Comparison of ENCODE assay signal across 8 cellular contexts in the genomic region with DNA sequence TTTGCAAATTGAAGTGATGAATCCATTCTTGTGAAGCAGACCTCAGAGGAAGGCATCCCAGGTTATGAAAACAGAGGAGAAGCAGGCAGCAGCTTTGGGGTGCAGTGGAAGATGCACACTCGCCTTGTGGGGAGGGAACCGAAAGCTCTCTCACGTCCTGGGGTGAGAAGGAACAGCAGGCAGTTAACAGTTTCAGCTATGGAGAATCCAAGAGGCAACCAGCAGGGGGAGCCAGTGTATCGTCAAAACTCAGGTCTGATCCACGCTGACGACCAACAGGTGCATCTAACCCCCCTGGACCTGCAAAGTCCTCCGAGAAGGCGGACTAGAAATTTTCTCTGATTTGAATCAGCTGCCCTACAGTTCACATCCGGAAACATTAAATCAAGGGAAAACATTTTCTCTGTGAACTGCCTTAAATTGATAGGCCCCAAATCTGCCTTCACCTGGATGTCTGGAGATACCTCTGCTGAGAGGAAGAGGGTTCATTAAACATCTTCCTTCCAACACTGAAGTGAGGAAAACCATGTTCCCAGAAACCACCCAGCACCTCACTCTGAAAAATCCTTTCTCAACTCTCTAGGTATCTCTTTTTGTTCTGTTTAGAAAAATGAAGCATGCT.
A peak's percentile ranks its signal among the peaks of the same experiment; 100 is the strongest.
DNase-seq lines count a peak whose midpoint lies in the region; ATAC-seq, FAIRE-seq and TF ChIP-seq lines count a peak whose summit lies in the region.

No MANE protein-coding gene starts in this region.

- BruUV-seq in endothelial cell of umbilical vein (replicated peaks; lab: Mats Ljungman, UMichigan) = no TSS peak

- no peak overlapping the region for H3K4me2 ChIP-seq in endothelial cell of umbilical vein (ENCODE audit: insufficient read depth, low read length)

- peak; percentile 84 for ATAC-seq in GM19328 (IDR thresholded peaks at IDR 0.05; ENCODE audit: unreplicated experiment)
- peak; percentile 79 for ATAC-seq in HG03280 (IDR thresholded peaks at IDR 0.05; ENCODE audit: unreplicated experiment)
- peak; percentile 79 for ATAC-seq in activated CD8-positive, alpha-beta T cell treated with anti-CD3 and anti-CD28 coated beads, Interleukin-2, amount 10 ng/mL, durations not matched to agents 7 days and 5 days
- peak; percentile 82 for ATAC-seq in mucosa of descending colon
- ATAC-seq in stimulated activated naive CD8-positive, alpha-beta T cell treated with anti-CD3 and anti-CD28 coated beads, Interleukin-15, Interleukin-2, amounts not matched to agents 100 U/mL and 50 U/mL, for 24 hours = peak; percentile 45

- peaks cover 7 to 30% of the 10 kb centered on the region in 2 donors for H3K27me3 Mint-ChIP-seq in CD4-positive, alpha-beta memory T cell
- peaks cover 3% of the 10 kb centered on the region for H3K27me3 Mint-ChIP-seq in activated CD8-positive, alpha-beta T cell treated with anti-CD3 and anti-CD28 coated beads, Interleukin-2, amount 10 ng/mL, durations not matched to agents 7 days and 5 days (ENCODE audit: low read depth)

- dilution Hi-C loops in endothelial cell of umbilical vein (cut with MboI; ENCODE audit: extremely low pct_ligation_motif_present, low sequenced_read_pairs) = no loop called here

- no peak overlapping the region for H3K27ac ChIP-seq in CD4-positive, alpha-beta memory T cell (ENCODE audit: low read depth, low read length)
- no peak overlapping the region for H3K27ac ChIP-seq in endothelial cell of umbilical vein (ENCODE audit: insufficient read depth, low read depth, low read length)

- H3K4me1 Mint-ChIP-seq in CD4-positive, alpha-beta memory T cell = peaks cover 0 to 8% (median 7%) of the 10 kb centered on the region in 4 donors
- peaks cover 11% of the 10 kb centered on the region for H3K4me1 Mint-ChIP-seq in activated CD8-positive, alpha-beta T cell treated with anti-CD3 and anti-CD28 coated beads, Interleukin-2, amount 10 ng/mL, durations not matched to agents 7 days and 5 days (ENCODE audit: low read depth)

- no peaks in the 10 kb centered on the region for H3K4me1 ChIP-seq in CD4-positive, alpha-beta memory T cell (ENCODE audit: insufficient read depth, low read length)
- H3K4me1 ChIP-seq in endothelial cell of umbilical vein (ENCODE audit: control insufficient read depth, extremely low read depth, insufficient read depth, low read length) (peaks cover 15% of the 10 kb centered on the region), mucosa of descending colon (ENCODE audit: low read depth) (no peaks in the 10 kb centered on the region)

- no peaks in the 10 kb centered on the region for H3K9me1 ChIP-seq in endothelial cell of umbilical vein (replicated peaks; ENCODE audit: control insufficient read depth, extremely low read depth, insufficient read depth, low read length)

- no peaks in the 10 kb centered on the region for H4K20me1 ChIP-seq in endothelial cell of umbilical vein (replicated peaks; ENCODE audit: control insufficient read depth, extremely low read depth, insufficient read depth, low read length)

- intact Hi-C loops in CD4-positive, alpha-beta memory T cell (cut with micrococcal nuclease) = loop anchor here (1.0 kb wide), 1 partner anchor 115 kb away; no protein-coding TSS in a partner anchor
- intact Hi-C loops in endothelial cell of umbilical vein (cut with micrococcal nuclease) (loop anchor here (1.0 to 5.0 kb wide), 4 partner anchors 50 to 264 kb away; no protein-coding TSS in a partner anchor), mucosa of descending colon (cut with DNase I, micrococcal nuclease) (loop anchor here in 1 of 2 donors (5.0 kb wide), 1 partner anchor 114 kb away; no protein-coding TSS in a partner anchor)

- H3K27ac Mint-ChIP-seq in CD4-positive, alpha-beta memory T cell = no peak overlapping the region
- no peak overlapping the region for H3K27ac Mint-ChIP-seq in activated CD8-positive, alpha-beta T cell treated with anti-CD3 and anti-CD28 coated beads, Interleukin-2, amount 10 ng/mL, durations not matched to agents 7 days and 5 days

- H3K4me3 ChIP-seq in CD4-positive, alpha-beta memory T cell (ENCODE audit: low read length in 2 of 2) = no peak overlapping the region
- H3K4me3 ChIP-seq in endothelial cell of umbilical vein (replicated peaks in 1 of 3; ENCODE audit: insufficient read depth in 1 of 3, low read depth in 1 of 3, low read length in 3 of 3) (no peak overlapping the region), mucosa of descending colon (no peak overlapping the region)

- H3K9me3 Mint-ChIP-seq in CD4-positive, alpha-beta memory T cell = no peaks in the 10 kb centered on the region
- H3K9me3 Mint-ChIP-seq in activated CD8-positive, alpha-beta T cell treated with anti-CD3 and anti-CD28 coated beads, Interleukin-2, amount 10 ng/mL, durations not matched to agents 7 days and 5 days (ENCODE audit: insufficient read depth) = no peaks in the 10 kb centered on the region

- TF ChIP-seq CTCF in endothelial cell of umbilical vein (IDR thresholded peaks at IDR 0.05; ENCODE audit: extremely low read depth in 1 of 2, insufficient read depth in 1 of 2, low read depth in 1 of 2, low read length in 2 of 2) (peak; percentile 80 to 85), mucosa of descending colon (IDR thresholded peaks at IDR 0.05) (peak; percentile 15)

- H2AFZ ChIP-seq in endothelial cell of umbilical vein (ENCODE audit: low read depth, low read length) = no peak overlapping the region

- H3K9me3 ChIP-seq in CD4-positive, alpha-beta memory T cell (ENCODE audit: control insufficient read depth in 1 of 2, low read length in 2 of 2) = no peaks in the 10 kb centered on the region
- H3K9me3 ChIP-seq in endothelial cell of umbilical vein (replicated peaks; ENCODE audit: control insufficient read depth, insufficient read depth, low read length) (no peaks in the 10 kb centered on the region), mucosa of descending colon (no peaks in the 10 kb centered on the region)

- no peaks in the 10 kb centered on the region for H3K79me2 ChIP-seq in endothelial cell of umbilical vein (ENCODE audit: control insufficient read depth, insufficient read depth, low read length)

- H3K4me3 Mint-ChIP-seq in CD4-positive, alpha-beta memory T cell = peak overlapping the region in 1 of 8 donors; percentile 3
- H3K4me3 Mint-ChIP-seq in activated CD8-positive, alpha-beta T cell treated with anti-CD3 and anti-CD28 coated beads, Interleukin-2, amount 10 ng/mL, durations not matched to agents 7 days and 5 days = no peak overlapping the region

- no peak overlapping the region for H3K9ac ChIP-seq in endothelial cell of umbilical vein (replicated peaks; ENCODE audit: extremely low read depth, insufficient read depth, low read length)

- H3K36me3 ChIP-seq in CD4-positive, alpha-beta memory T cell (ENCODE audit: insufficient read depth, low read length) = no peaks in the 10 kb centered on the region
- H3K36me3 ChIP-seq in endothelial cell of umbilical vein (ENCODE audit: control insufficient read depth in 2 of 2, extremely low read depth in 1 of 2, insufficient read depth in 2 of 2, low read length in 2 of 2) (no peaks in the 10 kb centered on the region), mucosa of descending colon (ENCODE audit: low read depth) (no peaks in the 10 kb centered on the region)

- POLR2A ChIA-PET in CD4-positive, alpha-beta memory T cell (lab: Charles Lee; ENCODE audit: partially characterized antibody) = no interaction called here
- POLR2A ChIA-PET in activated CD8-positive, alpha-beta T cell treated with anti-CD3 and anti-CD28 coated beads, Interleukin-2, amount 10 ng/mL, durations not matched to agents 7 days and 5 days (lab: Charles Lee) = no interaction called here
- POLR2A ChIA-PET in endothelial cell of umbilical vein (lab: Charles Lee) = no interaction called here

- H3K36me3 Mint-ChIP-seq in CD4-positive, alpha-beta memory T cell = no peaks in the 10 kb centered on the region
- H3K36me3 Mint-ChIP-seq in activated CD8-positive, alpha-beta T cell treated with anti-CD3 and anti-CD28 coated beads, Interleukin-2, amount 10 ng/mL, durations not matched to agents 7 days and 5 days (ENCODE audit: low read depth) = no peaks in the 10 kb centered on the region

- peak; percentile 50 for FAIRE-seq in endothelial cell of umbilical vein (lab: Jason Lieb, UNC)

- no peak for TF ChIP-seq POLR2A in endothelial cell of umbilical vein (IDR thresholded peaks at IDR 0.05; ENCODE audit: low read depth, low read length)

- DNase-seq in CD4-positive, alpha-beta memory T cell = peak in 3 of 5 donors; percentile 16 to 24 (median 19)
- DNase-seq in NCI-H748 treated with DMSO at 0.1 percent for 48 hours (lab: John Stamatoyannopoulos, UW) (peak; percentile 55), endothelial cell of umbilical vein (ENCODE audit: low read depth, low spot score) (peak; percentile 64), mucosa of descending colon (peak in 2 of 3 donors; percentile 69 to 88)
- DNase-seq in activated CD8-positive, alpha-beta T cell treated with anti-CD3 and anti-CD28 coated beads, Interleukin-2, amount 10 ng/mL, durations not matched to agents 7 days and 5 days = peak; percentile 80
- DNase-seq in stimulated activated naive CD8-positive, alpha-beta T cell treated with anti-CD3 and anti-CD28 coated beads, Interleukin-15, Interleukin-2, amounts not matched to agents 100 U/mL and 50 U/mL, for 24 hours = peak; percentile 81

- no peaks in the 10 kb centered on the region for H3K27me3 ChIP-seq in CD4-positive, alpha-beta memory T cell (ENCODE audit: insufficient read depth, low read length)
- no peaks in the 10 kb centered on the region for H3K27me3 ChIP-seq in endothelial cell of umbilical vein (ENCODE audit: control insufficient read depth in 2 of 2, insufficient read depth in 2 of 2, low read length in 2 of 2)

- CTCF ChIA-PET in CD4-positive, alpha-beta memory T cell (lab: Charles Lee; ENCODE audit: partially characterized antibody) = interaction anchor here (1.1 to 1.7 kb wide), 3 partner anchors 14 to 114 kb away, joined by 4 to 10 read pairs (median 6); no protein-coding TSS in a partner anchor
- CTCF ChIA-PET in activated CD8-positive, alpha-beta T cell treated with anti-CD3 and anti-CD28 coated beads, Interleukin-2, amount 10 ng/mL, durations not matched to agents 7 days and 5 days (lab: Charles Lee) = interaction anchor here (0.7 to 2.5 kb wide), 10 partner anchors 9 to 253 kb away, joined by 3 to 17 read pairs (median 4); no protein-coding TSS in a partner anchor
- CTCF ChIA-PET in endothelial cell of umbilical vein (lab: Charles Lee) = interaction anchor here (0.6 to 5.3 kb wide), 32 partner anchors 8 to 1818 kb away, joined by 3 to 102 read pairs (median 4); no protein-coding TSS in a partner anchor

TF ChIP-seq in endothelial cell of umbilical vein, 7 proteins besides CTCF, POLR2A, EP300 and RAD21:
- TF ChIP-seq EZH2 (IDR thresholded peaks at IDR 0.05; ENCODE audit: borderline replicate concordance, low read depth, low read length, severe bottlenecking) (no peak), POLR2AphosphoS5 (IDR thresholded peaks at IDR 0.05; ENCODE audit: insufficient read depth, low read depth, low read length) (no peak), MYC (IDR thresholded peaks at IDR 0.05; ENCODE audit: low read depth, low read length) (no peak)

Comparison
In these comparisons a context has a peak if more than half of its experiments do, and no peak if none do; other contexts are left out.
1. DNase-seq: peak in every context shown above with its lines; median percentile 81 in stimulated activated naive CD8-positive, alpha-beta T cell treated with anti-CD3 and anti-CD28 coated beads, Interleukin-15, Interleukin-2, amounts not matched to agents 100 U/mL and 50 U/mL, for 24 hours; 80 in activated CD8-positive, alpha-beta T cell treated with anti-CD3 and anti-CD28 coated beads, Interleukin-2, amount 10 ng/mL, durations not matched to agents 7 days and 5 days; 78 in mucosa of descending colon; 64 in endothelial cell of umbilical vein; 55 in NCI-H748 treated with DMSO at 0.1 percent for 48 hours; 19 in CD4-positive, alpha-beta memory T cell.